In the genomic region with DNA sequence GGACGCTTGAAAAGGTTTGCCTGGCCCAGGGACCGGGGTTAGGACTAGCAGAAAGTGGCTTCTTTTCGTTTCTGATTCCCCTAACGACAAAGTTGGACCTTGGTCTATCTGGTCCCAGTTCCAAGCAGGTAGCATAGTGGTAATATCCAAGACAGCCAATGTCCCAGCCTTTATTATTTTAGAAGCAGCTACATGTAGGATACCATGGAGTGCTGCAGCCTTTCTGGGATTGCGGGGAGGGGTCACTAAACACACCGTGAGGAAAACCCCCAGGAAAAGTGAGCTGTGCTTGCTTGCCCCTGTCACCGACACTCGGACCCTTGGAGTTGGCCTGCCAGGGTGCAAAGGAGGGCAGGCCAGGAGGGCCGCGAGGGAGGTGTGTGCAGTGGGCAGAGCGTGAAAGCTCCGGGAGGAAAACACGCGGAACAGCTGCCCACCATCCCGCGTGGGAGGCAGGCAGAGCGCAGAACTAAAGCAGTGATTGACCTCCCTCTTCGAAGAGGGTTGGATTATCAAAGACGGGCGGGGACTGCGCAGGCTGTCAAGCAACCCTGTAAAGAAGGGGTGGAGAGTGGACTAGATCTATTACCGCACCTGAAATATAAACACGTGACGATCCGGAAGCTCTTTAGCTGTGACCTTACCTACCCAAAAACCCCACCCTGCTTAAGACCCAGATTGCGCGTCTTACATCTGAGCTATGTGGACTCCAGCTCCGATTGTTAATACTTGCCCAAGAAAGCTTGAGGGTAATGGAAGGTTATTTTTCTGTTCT, we compare ENCODE assay signal across 9 cellular contexts. TPM values are rescaled to one million over a fixed set of nuclear protein-coding genes. Genes with fewer than 3 reads are reported as not detected.
DNase-seq lines count a peak whose midpoint lies in the region; ATAC-seq, FAIRE-seq and TF ChIP-seq lines count a peak whose summit lies in the region.
"Had no signal": no experiment of that assay in that cellular context is flagged by ENCODE, and none has a peak within 500 bp of the region (broad histone marks: within the 10 kb centered on the region; RNA-seq: fewer than 3 reads in every experiment).

No MANE protein-coding gene starts in this region.

- H3K14ac ChIP-seq in IMR-90 (replicated peaks; ENCODE audit: low read depth, low read length), result peak overlapping the region; percentile 90

- peak overlapping the region; percentile 30; the same call in 2 of the 3 replicates for H2BK15ac ChIP-seq in IMR-90 (ENCODE audit: low read depth, low read length)

- ATAC-seq in GM21526 (IDR thresholded peaks at IDR 0.05; ENCODE audit: low FRiP score, unreplicated experiment) (peak; percentile 63), IMR-90 (ENCODE audit: low read depth) (peak; percentile 9), body of pancreas (peak; percentile 63)

- H4K8ac ChIP-seq in IMR-90 (ENCODE audit: low read depth in 2 of 2, low read length in 2 of 2), result peak overlapping the region; percentile 46 to 56

- H3K9ac ChIP-seq in IMR-90 (ENCODE audit: low read depth, low read length), result peak overlapping the region; percentile 89

- H2AK5ac ChIP-seq in IMR-90 (ENCODE audit: low read depth, low read length), result peak overlapping the region; percentile 62

- peaks cover 8% of the 10 kb centered on the region for H3K27me3 ChIP-seq in DOHH2 (ENCODE audit: control insufficient read depth, low read length)
- H3K27me3 ChIP-seq in IMR-90 (ENCODE audit: control insufficient read depth, insufficient read depth, low read length), result no peaks in the 10 kb centered on the region
- H3K27me3 ChIP-seq in body of pancreas, result no peaks in the 10 kb centered on the region
- no peaks in the 10 kb centered on the region for H3K27me3 ChIP-seq in small intestine (ENCODE audit: control insufficient read depth in 2 of 2, insufficient read depth in 2 of 2, low read length in 2 of 2)

- peak overlapping the region; percentile 86 for H2AK9ac ChIP-seq in IMR-90 (replicated peaks; ENCODE audit: low read depth, low read length, poor library complexity)

- peaks cover 8% of the 10 kb centered on the region for H3K9me1 ChIP-seq in IMR-90 (ENCODE audit: insufficient read depth, low read length)

- intact Hi-C loops in IMR-90 (cut with micrococcal nuclease), result loop anchor here (2.0 to 10.0 kb wide), 6 partner anchors 55 to 259 kb away; no protein-coding TSS in a partner anchor
- intact Hi-C loops in body of pancreas (cut with DNase I), result loop anchor here (10.0 kb wide), 1 partner anchor 53 kb away; no protein-coding TSS in a partner anchor

- no peak for TF ChIP-seq RAD21 in IMR-90 (IDR thresholded peaks at IDR 0.05; ENCODE audit: low read length)

- H3K23ac ChIP-seq in IMR-90 (ENCODE audit: low read depth, low read length), result peak overlapping the region; percentile 94

- peak overlapping the region; percentile 4 for H2BK20ac ChIP-seq in IMR-90 (ENCODE audit: low read depth, low read length)

- H2AFZ ChIP-seq in IMR-90 (replicated peaks; ENCODE audit: low read length, poor library complexity), result peak overlapping the region; percentile 92

- BruUV-seq in IMR-90 (replicated peaks; lab: Mats Ljungman, UMichigan), result no TSS peak

- H2BK5ac ChIP-seq in IMR-90 (ENCODE audit: low read depth, low read length, poor library complexity, severe bottlenecking), result peak overlapping the region; percentile 82

- dilution Hi-C loops in IMR-90 (cut with HindIII; ENCODE audit: low sequenced_read_pairs, unreplicated experiment), result no loop called here

- 8% methylated on average over 5 of the region's 28 CpGs; no CpG with 5 or more reads in 1 of the 2 experiments for WGBS in IMR-90 (ENCODE audit: extremely low coverage in 2 of 2, insufficient read length in 1 of 2), 2 experiments
- WGBS in body of pancreas, 2 donors, result 3% methylated on average over 22 to 28 of the region's 28 CpGs
- WGBS in small intestine, 3 donors, result 4 to 8% (median 5%) methylated on average over 28 of the region's 28 CpGs

- H3K4me1 ChIP-seq in DOHH2 (ENCODE audit: control insufficient read depth, low read length), result peaks cover 32% of the 10 kb centered on the region
- peaks cover 17% of the 10 kb centered on the region for H3K4me1 ChIP-seq in IMR-90 (ENCODE audit: control insufficient read depth, insufficient read depth, low read length)
- H3K4me1 ChIP-seq in body of pancreas, result peaks cover 51% of the 10 kb centered on the region
- peaks cover 6 to 8% of the 10 kb centered on the region in 2 donors for H3K4me1 ChIP-seq in small intestine (ENCODE audit: control insufficient read depth in 2 of 2, insufficient read depth in 1 of 2, low read depth in 1 of 2, low read length in 1 of 2)

- CTCF ChIA-PET in IMR-90 (lab: Yijun Ruan, JAX), result interaction anchor here (1.1 kb wide), 1 partner anchor 259 kb away, joined by 3 read pairs; no protein-coding TSS in a partner anchor

- H3K18ac ChIP-seq in IMR-90 (ENCODE audit: low read depth, low read length), result peak overlapping the region; percentile 72

- in situ Hi-C loops in IMR-90 (cut with MboI; ENCODE audit: low sequenced_read_pairs), result loop anchor here (5.0 kb wide), 1 partner anchor 70 kb away; no protein-coding TSS in a partner anchor

- POLR2A ChIA-PET in IMR-90 (lab: Charles Lee; ENCODE audit: unreplicated experiment), result no interaction called here

- H3F3A ChIP-seq in DOHH2 (ENCODE audit: control insufficient read depth, insufficient read depth), result peaks cover 17% of the 10 kb centered on the region

- H3K4ac ChIP-seq in IMR-90 (ENCODE audit: low read depth, low read length), result peak overlapping the region; percentile 86

- H3K79me1 ChIP-seq in IMR-90 (ENCODE audit: low read depth in 1 of 2, low read length in 2 of 2), result peaks cover 13 to 48% of the 10 kb centered on the region in 2 experiments

- H3K56ac ChIP-seq in IMR-90 (ENCODE audit: extremely low read depth, insufficient read depth, low read length), result peak overlapping the region; percentile 89

- peak overlapping the region; percentile 86 for H4K91ac ChIP-seq in IMR-90 (ENCODE audit: insufficient read depth, low read depth, low read length)

- H4K20me1 ChIP-seq in DOHH2 (ENCODE audit: control insufficient read depth, insufficient read depth, low read depth, low read length) (peaks cover 4% of the 10 kb centered on the region; the same call in 1 of the 2 replicates), IMR-90 (ENCODE audit: insufficient read depth, low read length) (peaks cover 31% of the 10 kb centered on the region; the same call in 1 of the 2 replicates)

- H3K79me2 ChIP-seq in DOHH2 (ENCODE audit: control insufficient read depth, low read length), result peaks cover 39% of the 10 kb centered on the region

- H3K9me3 ChIP-seq in DOHH2 (ENCODE audit: control insufficient read depth, insufficient read depth, low read length) (peaks cover 4% of the 10 kb centered on the region; the same call in 1 of the 2 replicates), IMR-90 (ENCODE audit: control insufficient read depth, insufficient read depth, low read length) (no peaks in the 10 kb centered on the region), body of pancreas (no peaks in the 10 kb centered on the region), iPS-18c (ENCODE audit: control insufficient read depth, insufficient read depth, low read length) (no peaks in the 10 kb centered on the region), small intestine (ENCODE audit: control insufficient read depth, low read depth) (no peaks in the 10 kb centered on the region)

- TF ChIP-seq CTCF in DOHH2 (IDR thresholded peaks at IDR 0.05; ENCODE audit: low read depth, low read length, poor library complexity, severe bottlenecking) (no peak), IMR-90 (conservative IDR thresholded peaks at IDR 0.05; ENCODE audit: low read depth, low read length) (no peak), body of pancreas (IDR thresholded peaks at IDR 0.05) (no peak)

- H3K4me3 ChIP-seq in DOHH2 (ENCODE audit: low read length) (peak overlapping the region; percentile 88), IMR-90 (ENCODE audit: insufficient read depth, low read depth, low read length) (peak overlapping the region; percentile 97), body of pancreas (peak overlapping the region; percentile 27 to 91), iPS-18c (ENCODE audit: insufficient read depth, low read depth, low read length) (peak overlapping the region; percentile 73), small intestine (ENCODE audit: low read depth in 1 of 2, low read length in 2 of 2) (peak overlapping the region; percentile 91)

- peak overlapping the region; percentile 56; the same call in 1 of the 2 replicates for H4K5ac ChIP-seq in IMR-90 (ENCODE audit: low read depth, low read length)

- H3K9me2 ChIP-seq in DOHH2 (replicated peaks; ENCODE audit: control insufficient read depth, low read length), result no peaks in the 10 kb centered on the region

- FAIRE-seq in small intestine (lab: Jason Lieb, UNC), result no peak
- FAIRE-seq: colon had no signal

- peak overlapping the region; percentile 27 for H2BK120ac ChIP-seq in IMR-90 (ENCODE audit: low read depth, low read length)

- H3K27ac ChIP-seq in DOHH2 (ENCODE audit: low read depth, low read length) (peak overlapping the region; percentile 16; the same call in 1 of the 2 replicates), IMR-90 (ENCODE audit: insufficient read depth, low read length) (peak overlapping the region; percentile 87), body of pancreas (peak overlapping the region; percentile 90 to 96 (median 94)), small intestine (ENCODE audit: low read depth in 1 of 2, low read length in 1 of 2) (peak overlapping the region; percentile 86 to 91)

- H3K36me3 ChIP-seq in DOHH2 (ENCODE audit: control insufficient read depth, low read length) (peaks cover 3% of the 10 kb centered on the region; the same call in 1 of the 2 replicates), IMR-90 (ENCODE audit: control insufficient read depth, insufficient read depth, low read length) (no peaks in the 10 kb centered on the region), body of pancreas (replicated peaks in 1 of 2; ENCODE audit: insufficient read depth in 1 of 2, low read depth in 2 of 2) (no peaks in the 10 kb centered on the region), small intestine (ENCODE audit: control insufficient read depth in 2 of 2, insufficient read depth in 2 of 2, low read length in 2 of 2) (no peaks in the 10 kb centered on the region)

- H3K4me2 ChIP-seq in DOHH2 (ENCODE audit: low read length), result peak overlapping the region; percentile 83
- peak overlapping the region; percentile 93 for H3K4me2 ChIP-seq in IMR-90 (ENCODE audit: low read depth, low read length)

- DNase-seq in IMR-90, result peak; percentile 31
- peak; percentile 82 for DNase-seq in SW480 (ENCODE audit: low spot score)
- peak; percentile 57 to 73 (median 68) for DNase-seq in body of pancreas
- peak; percentile 91 for DNase-seq in small intestine
- no peak for DNase-seq in pons (ENCODE audit: low spot score)

- TF ChIP-seq POLR2A in IMR-90 (IDR thresholded peaks at IDR 0.05; ENCODE audit: low read depth, low read length) (no peak), body of pancreas (IDR thresholded peaks at IDR 0.05) (peak in 2 of 3 donors; percentile 72 to 85)

TF ChIP-seq in IMR-90, 13 proteins besides CTCF, POLR2A, EP300 and RAD21 (continues in another document):
- no peak for TF ChIP-seq SMC3 (IDR thresholded peaks at IDR 0.05; ENCODE audit: low read depth, low read length)

RNA-seq across cellular contexts. Expression of a gene that starts 0.6 kb away (rescaled TPM):
- total RNA-seq in IMR-90 (2012; rRNA removed) (32.6 and 48.3 TPM in 2 replicates), body of pancreas (10 to 100 TPM; 50.6 to 54.4 TPM)
- polyA plus RNA-seq in IMR-90 (2012; rRNA removed) (12.2 and 13.2 TPM in 2 replicates), small intestine (10 to 100 TPM in 2 of 3 donors, 1 to 10 TPM in 1; 9.5 to 14.1 (median 13.8) TPM)
- polyA plus RNA-seq in IMR-90 (2012; cell fraction: cytosol; rRNA removed), result 2.0 and 2.7 TPM in 2 replicates
- polyA plus RNA-seq in IMR-90 (2012; cell fraction: nucleus; rRNA removed; ENCODE audit: low replicate concordance), result 5.4 and 33.0 TPM in 2 replicates

Comparison
In these comparisons a context has a peak if more than half of its experiments do, and no peak if none do; other contexts are left out.
1. H3K27ac ChIP-seq: peak in every context shown above with its lines; median percentile 94 in body of pancreas; 88 in small intestine; 87 in IMR-90; 16 in DOHH2.
2. ATAC-seq: peak in every context shown above with its lines; median percentile 63 in GM21526; 63 in body of pancreas; 9 in IMR-90.